Comparison of ENCODE assay signal across 1 cellular context in genomic region chr16:77043076-77043475, GRCh38.
TF ChIP-seq lines count a peak whose summit lies in the region.

No MANE protein-coding gene starts in this region.

TF ChIP-seq in WTC11, 78 proteins besides CTCF, POLR2A, EP300 and RAD21 (continued from another document):
- TF ChIP-seq E2F1 (CRISPR knock-in tag; IDR thresholded peaks at IDR 0.05), result no peak
- TF ChIP-seq OVOL2 (CRISPR knock-in tag; IDR thresholded peaks at IDR 0.05; ENCODE audit: borderline replicate concordance), result no peak
- TF ChIP-seq NR1H2 (CRISPR knock-in tag; IDR thresholded peaks at IDR 0.05), result no peak
- TF ChIP-seq IRF2 (CRISPR knock-in tag; IDR thresholded peaks at IDR 0.05; ENCODE audit: borderline replicate concordance, low read depth), result no peak
- no peak for TF ChIP-seq FOXK1 (CRISPR knock-in tag; IDR thresholded peaks at IDR 0.05)
- TF ChIP-seq AFF4 (CRISPR knock-in tag; IDR thresholded peaks at IDR 0.05; ENCODE audit: borderline replicate concordance), result no peak
- no peak for TF ChIP-seq NR3C1 (CRISPR knock-in tag; conservative IDR thresholded peaks at IDR 0.05; ENCODE audit: low read depth)
- TF ChIP-seq PRDM15 (CRISPR knock-in tag; IDR thresholded peaks at IDR 0.05), result no peak
